In genomic region chr10:77564781-77565589, GRCh38 we compare ENCODE assay signal across 12 cellular contexts.
DNase-seq lines count a peak whose midpoint lies in the region; ATAC-seq, FAIRE-seq and TF ChIP-seq lines count a peak whose summit lies in the region.
"Had no signal": no experiment of that assay in that cellular context is flagged by ENCODE, and none has a peak within 500 bp of the region (broad histone marks: within the 10 kb centered on the region; RNA-seq: fewer than 3 reads in every experiment).

No MANE protein-coding gene starts in this region.

- peaks cover 22% of the 10 kb centered on the region for H3K79me1 ChIP-seq in mesenchymal stem cell (replicated peaks; ENCODE audit: low read length, poor library complexity, severe bottlenecking)

- no peak overlapping the region for H2BK15ac ChIP-seq in mesenchymal stem cell (ENCODE audit: low read depth, poor library complexity, severe bottlenecking)

- H3K14ac ChIP-seq in mesenchymal stem cell (ENCODE audit: low read length in 2 of 2), result no peak overlapping the region

- peak overlapping the region; percentile 27 for H2AK5ac ChIP-seq in mesenchymal stem cell (ENCODE audit: low read length, severe bottlenecking)

- ATAC-seq in GM12878 (peak; percentile 13; the same call in 2 of the 3 replicates), HG03460 (IDR thresholded peaks at IDR 0.05; ENCODE audit: unreplicated experiment) (no peak), lower lobe of right lung (no peak)
- ATAC-seq: activated CD4-positive, CD25-positive, alpha-beta regulatory T cell treated with anti-CD3 and anti-CD28 coated beads, Interleukin-2, amount 50 U/mL, for 24 hours; natural killer cell had no signal

- H3K79me2 ChIP-seq in GM12878 (ENCODE audit: control insufficient read depth, insufficient read depth, low read length), result no peaks in the 10 kb centered on the region

- H3K4ac ChIP-seq in mesenchymal stem cell (ENCODE audit: low read depth in 1 of 2, low read length in 2 of 2), result no peak overlapping the region

- H2BK12ac ChIP-seq in mesenchymal stem cell (ENCODE audit: low read length in 2 of 2), result peak overlapping the region in 1 of 2 experiments; percentile 1

- CTCF ChIA-PET in GM12878 (lab: Yijun Ruan, JAX), result interaction anchor here (0.5 to 3.8 kb wide), 7 partner anchors 40 to 399 kb away, joined by 3 to 12 read pairs (median 3); no protein-coding TSS in a partner anchor

- BruUV-seq in GM12878 (replicated peaks; lab: Mats Ljungman, UMichigan), result no TSS peak

- H4K8ac ChIP-seq in mesenchymal stem cell (ENCODE audit: low read length), result peak overlapping the region; percentile 46

- RAD21 ChIA-PET in GM12878 (lab: Charles Lee; ENCODE audit: unreplicated experiment), result interaction anchor here (1.0 to 1.5 kb wide), 2 partner anchors 63 to 70 kb away, joined by 3 to 4 read pairs; no protein-coding TSS in a partner anchor

- no peak overlapping the region for H2BK120ac ChIP-seq in mesenchymal stem cell (ENCODE audit: low read depth, low read length)

- H4K20me1 ChIP-seq in GM12878 (ENCODE audit: control insufficient read depth, insufficient read depth), result no peaks in the 10 kb centered on the region

- 34% methylated on average over 10 of the region's 10 CpGs for WGBS in GM12878 (ENCODE audit: insufficient coverage, insufficient replicate concordance, low lambda C conversion rate, missing lambda C conversion rate)
- 29% methylated on average over 8 of the region's 10 CpGs for WGBS in mesenchymal stem cell
- WGBS in stomach, 5 donors, result 66 to 75% (median 71%) methylated on average over 10 of the region's 10 CpGs

- H3K9me3 ChIP-seq in GM12878 (replicated peaks; ENCODE audit: control insufficient read depth, insufficient read depth, low read length), result no peaks in the 10 kb centered on the region; the same call in 2 of the 3 replicates
- H3K9me3 ChIP-seq in mesenchymal stem cell (ENCODE audit: control insufficient read depth, low read length), result no peaks in the 10 kb centered on the region
- H3K9me3 ChIP-seq in stomach, result no peaks in the 10 kb centered on the region
- no peaks in the 10 kb centered on the region for H3K9me3 ChIP-seq in lower lobe of right lung

- H3K4me2 ChIP-seq in GM12878 (ENCODE audit: control insufficient read depth, insufficient read depth) (no peak overlapping the region), mesenchymal stem cell (ENCODE audit: low read length, poor library complexity, severe bottlenecking) (peak overlapping the region; percentile 30)
- H3K4me2 ChIP-seq: KMS-11 had no signal

- DNase-seq in AG08396 (ENCODE audit: low spot score), result peak; percentile 50
- peak; percentile 67 for DNase-seq in HTR-8/SVneo (ENCODE audit: insufficient read length, low spot score)
- DNase-seq in GM12878 (ENCODE audit: low read depth, low spot score), result no peak
- no peak for DNase-seq in mesenchymal stem cell
- DNase-seq in stomach, result no peak
- no peak for DNase-seq in NCI-H82 (lab: John Stamatoyannopoulos, UW)
- DNase-seq in lower lobe of right lung, result no peak
- DNase-seq: CD4-positive, alpha-beta memory T cell; natural killer cell had no signal

- no peak overlapping the region for H3K23ac ChIP-seq in mesenchymal stem cell (ENCODE audit: low read length in 2 of 2)

- no peak for TF ChIP-seq RAD21 in GM12878 (IDR thresholded peaks at IDR 0.05; ENCODE audit: insufficient read depth, low read depth, low read length)

- H3K27me3 ChIP-seq in GM12878 (replicated peaks in 1 of 2; ENCODE audit: control insufficient read depth in 2 of 2, insufficient read depth in 2 of 2, low read length in 1 of 2) (no peaks in the 10 kb centered on the region), mesenchymal stem cell (ENCODE audit: control insufficient read depth in 1 of 2, insufficient read depth in 1 of 2, low read length in 2 of 2) (no peaks in the 10 kb centered on the region), stomach (peaks cover 0 to 13% (median 0%) of the 10 kb centered on the region in 3 donors), lower lobe of right lung (ENCODE audit: low read depth) (no peaks in the 10 kb centered on the region)

- no peaks in the 10 kb centered on the region for H3K36me3 ChIP-seq in GM12878 (ENCODE audit: control insufficient read depth in 2 of 2, insufficient read depth in 2 of 2, low read length in 1 of 2)
- no peaks in the 10 kb centered on the region for H3K36me3 ChIP-seq in mesenchymal stem cell (ENCODE audit: control insufficient read depth in 1 of 2, insufficient read depth in 2 of 2, low read depth in 1 of 2, low read length in 2 of 2)
- no peaks in the 10 kb centered on the region for H3K36me3 ChIP-seq in stomach
- no peaks in the 10 kb centered on the region for H3K36me3 ChIP-seq in lower lobe of right lung

- H2AFZ ChIP-seq in GM12878 (ENCODE audit: control insufficient read depth, low read depth, low read length), result no peak overlapping the region
- H2AFZ ChIP-seq in mesenchymal stem cell (ENCODE audit: low read depth, low read length), result no peak overlapping the region

- SMC1A ChIA-PET in GM12878 (lab: Charles Lee; ENCODE audit: uncharacterized antibody, unreplicated experiment), result interaction anchor here (0.7 to 1.9 kb wide), 5 partner anchors 9 to 108 kb away, joined by 3 to 5 read pairs (median 5); no protein-coding TSS in a partner anchor

- TF ChIP-seq CTCF in GM12878 (IDR thresholded peaks at IDR 0.05 in 2 of 3, conservative IDR thresholded peaks at IDR 0.05 in 1 of 3; ENCODE audit: control insufficient read depth in 2 of 3, extremely low read depth in 1 of 3, insufficient read depth in 1 of 3, low read depth in 3 of 3, low read length in 3 of 3) (no peak), stomach (IDR thresholded peaks at IDR 0.05) (no peak), lower lobe of right lung (IDR thresholded peaks at IDR 0.05) (no peak)

- H3K27ac ChIP-seq in GM12878 (ENCODE audit: control insufficient read depth, insufficient read depth) (no peak overlapping the region), mesenchymal stem cell (ENCODE audit: low read length, poor library complexity, severe bottlenecking) (peak overlapping the region; percentile 73), stomach (peak overlapping the region in 2 of 5 donors; percentile 8 to 46), lower lobe of right lung (no peak overlapping the region)
- H3K27ac ChIP-seq: KMS-11 had no signal

- peak; percentile 52 for FAIRE-seq in HTR-8/SVneo (lab: Jason Lieb, UNC)
- no peak for FAIRE-seq in GM12878 (lab: Jason Lieb, UNC)

- TF ChIP-seq POLR2A in GM12878 (IDR thresholded peaks at IDR 0.05; ENCODE audit: low read depth, low read length), result no peak
- TF ChIP-seq POLR2A in stomach (IDR thresholded peaks at IDR 0.05), result no peak

- H3K4me3 ChIP-seq in GM12878 (no peak overlapping the region), mesenchymal stem cell (ENCODE audit: insufficient read depth in 1 of 2, low read depth in 1 of 2, low read length in 2 of 2) (no peak overlapping the region), stomach (no peak overlapping the region), lower lobe of right lung (no peak overlapping the region)

- POLR2A ChIA-PET in GM12878 (lab: Charles Lee), result interaction anchor here (0.9 kb wide), 1 partner anchor 12 kb away, joined by 3 read pairs; no protein-coding TSS in a partner anchor

- intact Hi-C loops in GM12878 (cut with micrococcal nuclease; ENCODE audit: unreplicated experiment), result no loop called here
- intact Hi-C loops in stomach (cut with DNase I; ENCODE audit: low total_unique reads), result no loop called here
- intact Hi-C loops in lower lobe of right lung (cut with DNase I), result no loop called here

- no peak overlapping the region for H3K9ac ChIP-seq in GM12878 (ENCODE audit: control insufficient read depth, insufficient read depth, low read length)
- no peak overlapping the region for H3K9ac ChIP-seq in mesenchymal stem cell (ENCODE audit: low read length)
- H3K9ac ChIP-seq: KMS-11 had no signal

- in situ Hi-C loops in GM12878 (cut with MboI), result no loop called here

- H3K18ac ChIP-seq in mesenchymal stem cell (ENCODE audit: low read depth in 1 of 2, low read length in 2 of 2), result peak overlapping the region in 1 of 2 experiments; percentile 37

- TF ChIP-seq EP300 in GM12878 (IDR thresholded peaks at IDR 0.05; ENCODE audit: borderline replicate concordance in 1 of 2, control insufficient read depth in 1 of 2, low read depth in 2 of 2, low read length in 2 of 2) (no peak), stomach (IDR thresholded peaks at IDR 0.05) (no peak)

- no peak overlapping the region for H2BK5ac ChIP-seq in mesenchymal stem cell (ENCODE audit: low read depth, low read length, poor library complexity, severe bottlenecking)

- H4K91ac ChIP-seq in mesenchymal stem cell (ENCODE audit: low read length), result peak overlapping the region; percentile 48

- H3K4me1 ChIP-seq in GM12878 (ENCODE audit: control insufficient read depth, insufficient read depth, low read length), result no peaks in the 10 kb centered on the region
- peaks cover 30% of the 10 kb centered on the region for H3K4me1 ChIP-seq in mesenchymal stem cell (ENCODE audit: control insufficient read depth, insufficient read depth, low read depth, low read length)
- peaks cover 10 to 69% (median 35%) of the 10 kb centered on the region in 4 donors for H3K4me1 ChIP-seq in stomach
- H3K4me1 ChIP-seq in lower lobe of right lung, result no peaks in the 10 kb centered on the region

TF ChIP-seq in GM12878, 131 proteins besides CTCF, POLR2A, EP300 and RAD21:
- TF ChIP-seq RELA (IDR thresholded peaks at IDR 0.05; ENCODE audit: borderline replicate concordance, partially characterized antibody) (no peak), ATF2 (IDR thresholded peaks at IDR 0.05; ENCODE audit: low read length) (no peak), ZNF207 (IDR thresholded peaks at IDR 0.05; ENCODE audit: borderline replicate concordance) (no peak)

Comparison
In these comparisons a context has a peak if more than half of its experiments do, and no peak if none do; other contexts are left out.
1. DNase-seq: peak in AG08396 (single experiment) and HTR-8/SVneo (single experiment); none in GM12878 (single experiment), mesenchymal stem cell (single experiment), stomach (single experiment), NCI-H82 (single experiment) and lower lobe of right lung (single experiment).